Comparison of ENCODE assay signal across 1 cellular context in the genomic region with DNA sequence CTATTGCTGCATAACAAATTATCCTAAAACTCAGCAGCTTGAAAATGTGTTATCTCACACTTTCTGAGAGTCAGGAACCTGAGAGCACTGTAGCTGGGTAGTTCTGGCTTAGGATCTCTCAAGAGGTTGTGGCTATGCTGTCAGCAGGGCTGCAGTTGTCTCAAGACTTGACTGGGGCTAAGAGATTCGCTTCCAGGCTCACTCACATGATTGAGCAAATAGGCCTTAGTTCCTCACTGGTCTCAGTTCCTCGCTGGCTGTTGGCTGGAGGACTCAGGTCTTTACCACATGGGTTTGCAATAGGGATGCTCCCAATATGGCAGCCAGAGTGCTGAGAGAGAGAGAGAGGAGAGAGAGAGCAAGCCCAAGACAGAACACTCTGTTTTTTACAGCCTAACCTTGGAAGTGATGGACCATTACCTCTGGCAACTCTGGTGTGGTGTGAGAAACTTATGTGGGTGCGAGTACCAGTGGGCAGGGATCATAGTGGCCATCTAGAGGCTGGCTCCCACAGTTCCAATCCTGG.
TF ChIP-seq lines count a peak whose summit lies in the region.

No MANE protein-coding gene starts in this region.

TF ChIP-seq in GM12878, 131 proteins besides CTCF, POLR2A, EP300 and RAD21:
- TF ChIP-seq SPI1 (IDR thresholded peaks at IDR 0.05; ENCODE audit: borderline replicate concordance, insufficient read depth, low read depth, low read length) (0 out of 2 replicates have a peak, but pooled peaks have one; percentile 4), ZBED1 (IDR thresholded peaks at IDR 0.05; ENCODE audit: borderline replicate concordance) (no peak)
- TF ChIP-seq, protein P1, sequence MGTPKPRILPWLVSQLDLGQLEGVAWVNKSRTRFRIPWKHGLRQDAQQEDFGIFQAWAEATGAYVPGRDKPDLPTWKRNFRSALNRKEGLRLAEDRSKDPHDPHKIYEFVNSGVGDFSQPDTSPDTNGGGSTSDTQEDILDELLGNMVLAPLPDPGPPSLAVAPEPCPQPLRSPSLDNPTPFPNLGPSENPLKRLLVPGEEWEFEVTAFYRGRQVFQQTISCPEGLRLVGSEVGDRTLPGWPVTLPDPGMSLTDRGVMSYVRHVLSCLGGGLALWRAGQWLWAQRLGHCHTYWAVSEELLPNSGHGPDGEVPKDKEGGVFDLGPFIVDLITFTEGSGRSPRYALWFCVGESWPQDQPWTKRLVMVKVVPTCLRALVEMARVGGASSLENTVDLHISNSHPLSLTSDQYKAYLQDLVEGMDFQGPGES (IDR thresholded peaks at IDR 0.05): no peak
TF ChIP-seq in GM12878: peak in this region for 1.
